Comparison of ENCODE assay signal across 28 cellular contexts in genomic region chr11:62507023-62507422, GRCh38. TPM values are rescaled to one million over a fixed set of nuclear protein-coding genes. Genes with fewer than 3 reads are reported as not detected.
DNase-seq lines count a peak whose midpoint lies in the region; ATAC-seq, FAIRE-seq and TF ChIP-seq lines count a peak whose summit lies in the region.
"Had no signal": no experiment of that assay in that cellular context is flagged by ENCODE, and none has a peak within 500 bp of the region (broad histone marks: within the 10 kb centered on the region; RNA-seq: fewer than 3 reads in every experiment).

No MANE protein-coding gene starts in this region.

- H3K4me1 ChIP-seq in Peyer's patch = peaks cover 0 to 66% (median 2%) of the 10 kb centered on the region in 4 donors
- H3K4me1 ChIP-seq in H1 (replicated peaks in 1 of 4; ENCODE audit: control insufficient read depth in 3 of 4, insufficient read depth in 4 of 4, low read length in 3 of 4) = peaks cover 8 to 21% (median 15%) of the 10 kb centered on the region in 4 experiments
- H3K4me1 ChIP-seq in tibial nerve = peaks cover 4 to 97% (median 65%) of the 10 kb centered on the region in 4 donors

- H3K4me3 ChIP-seq in Peyer's patch = no peak overlapping the region
- no peak overlapping the region for H3K4me3 ChIP-seq in H1 (ENCODE audit: extremely low read depth in 1 of 4, insufficient read depth in 2 of 4, low read depth in 3 of 4, low read length in 4 of 4)
- no peak overlapping the region for H3K4me3 ChIP-seq in tibial nerve
- H3K4me3 ChIP-seq: adrenal gland had no signal

- H2AFZ ChIP-seq in H1 (ENCODE audit: low read length) = no peak overlapping the region

- H3K36me3 ChIP-seq in Peyer's patch (no peaks in the 10 kb centered on the region), H1 (ENCODE audit: control insufficient read depth in 2 of 4, insufficient read depth in 4 of 4, low read length in 3 of 4) (no peaks in the 10 kb centered on the region), tibial nerve (peaks cover 0 to 2% (median 0%) of the 10 kb centered on the region in 3 donors)
- H3K36me3 ChIP-seq: adrenal gland had no signal

- no peak overlapping the region for H2BK120ac ChIP-seq in H1 (replicated peaks; ENCODE audit: low read depth, low read length)

- H3K36me3 Mint-ChIP-seq in osteocyte (ENCODE audit: unreplicated experiment) = no peaks in the 10 kb centered on the region
- H3K36me3 Mint-ChIP-seq: activated CD4-positive, alpha-beta memory T cell treated with anti-CD3 and anti-CD28 coated beads for 36 hours; natural killer cell treated with Interleukin-12 subunit alpha and Interleukin-12 subunit beta and Interleukin-15 and Interleukin-18, amount 100 ng/mL, for 72 hours had no signal

- TF ChIP-seq RAD21 in H1 (IDR thresholded peaks at IDR 0.05 in 1 of 2, conservative IDR thresholded peaks at IDR 0.05 in 1 of 2; ENCODE audit: low read depth in 2 of 2, low read length in 2 of 2) = no peak

- H3K4me1 Mint-ChIP-seq in osteocyte (ENCODE audit: unreplicated experiment) = peaks cover 46% of the 10 kb centered on the region

- no peaks in the 10 kb centered on the region for H3K79me1 ChIP-seq in H1 (ENCODE audit: low read depth, low read length)

- no peak overlapping the region for H3K4me3 Mint-ChIP-seq in osteocyte (ENCODE audit: unreplicated experiment)
- H3K4me3 Mint-ChIP-seq: activated B cell treated with CpG ODN at 0.5 μM for 24 hours; activated CD4-positive, alpha-beta memory T cell treated with anti-CD3 and anti-CD28 coated beads for 36 hours; natural killer cell treated with Interleukin-12 subunit alpha and Interleukin-12 subunit beta and Interleukin-15 and Interleukin-18, amount 100 ng/mL, for 72 hours had no signal

- H2BK12ac ChIP-seq in H1 (ENCODE audit: low read depth, low read length) = peak overlapping the region; percentile 60; the same call in 1 of the 2 replicates

- FAIRE-seq in H1 (lab: Jason Lieb, UNC) = no peak
- FAIRE-seq: bronchial epithelial cell, endothelial cell of umbilical vein, H54, HTR-8/SVneo had no signal

- POLR2A ChIA-PET in H1 (lab: Charles Lee; ENCODE audit: partially characterized antibody) = interaction anchor here (1.2 kb wide), 1 partner anchor 10 kb away, joined by 3 read pairs; no protein-coding TSS in a partner anchor

- TF ChIP-seq CTCF in Peyer's patch (IDR thresholded peaks at IDR 0.05) = no peak
- no peak for TF ChIP-seq CTCF in H1 (IDR thresholded peaks at IDR 0.05; ENCODE audit: control extremely low read depth in 1 of 3, insufficient read depth in 1 of 3, low read depth in 1 of 3, low read length in 3 of 3)
- TF ChIP-seq CTCF in osteocyte (IDR thresholded peaks at IDR 0.05) = no peak
- TF ChIP-seq CTCF in tibial nerve (IDR thresholded peaks at IDR 0.05) = no peak

- TF ChIP-seq POLR2A in Peyer's patch (IDR thresholded peaks at IDR 0.05) (no peak), H1 (IDR thresholded peaks at IDR 0.05; ENCODE audit: control extremely low read depth in 1 of 2, low read depth in 2 of 2, low read length in 2 of 2) (no peak), tibial nerve (IDR thresholded peaks at IDR 0.05) (no peak)

- TF ChIP-seq EP300 in H1 (IDR thresholded peaks at IDR 0.05; ENCODE audit: borderline replicate concordance in 1 of 2, low read depth in 2 of 2, low read length in 2 of 2) (no peak), tibial nerve (IDR thresholded peaks at IDR 0.05) (no peak)

- no peak overlapping the region for H3K14ac ChIP-seq in H1 (ENCODE audit: insufficient read length)

- peaks cover 6% of the 10 kb centered on the region for H3K23me2 ChIP-seq in H1 (ENCODE audit: low read depth, low read length)

- H2BK20ac ChIP-seq in H1 (ENCODE audit: low read length) = no peak overlapping the region

- no peak overlapping the region for H2AK5ac ChIP-seq in H1 (ENCODE audit: low read depth, low read length)

- CTCF ChIA-PET in H1 (lab: Charles Lee; ENCODE audit: partially characterized antibody) = interaction anchor here (1.0 to 18.8 kb wide), 8 partner anchors 8 to 86 kb away, joined by 3 to 179 read pairs (median 9); no protein-coding TSS in a partner anchor

- no peaks in the 10 kb centered on the region for H3K9me3 Mint-ChIP-seq in osteocyte (ENCODE audit: unreplicated experiment)
- H3K9me3 Mint-ChIP-seq: activated B cell treated with CpG ODN at 0.5 μM for 24 hours; activated CD4-positive, alpha-beta memory T cell treated with anti-CD3 and anti-CD28 coated beads for 36 hours; natural killer cell treated with Interleukin-12 subunit alpha and Interleukin-12 subunit beta and Interleukin-15 and Interleukin-18, amount 100 ng/mL, for 72 hours had no signal

- no peak overlapping the region for H3K4me2 ChIP-seq in H1 (ENCODE audit: insufficient read depth in 1 of 2, low read depth in 2 of 2, low read length in 2 of 2)

- no peak overlapping the region for H3K4ac ChIP-seq in H1 (replicated peaks; ENCODE audit: insufficient read length, low read depth, low read length)

- no peak overlapping the region for H2BK5ac ChIP-seq in H1 (ENCODE audit: low read depth, low read length)

- no peak overlapping the region for H4K8ac ChIP-seq in H1 (ENCODE audit: extremely low read depth, insufficient read depth, low read length)

- H3K9me3 ChIP-seq in Peyer's patch (no peaks in the 10 kb centered on the region), H1 (ENCODE audit: insufficient read depth in 2 of 2, low read depth in 1 of 2, low read length in 1 of 2) (no peaks in the 10 kb centered on the region), tibial nerve (no peaks in the 10 kb centered on the region)
- H3K9me3 ChIP-seq: adrenal gland had no signal

- peak overlapping the region; percentile 32; the same call in 1 of the 2 replicates for H3K18ac ChIP-seq in H1 (ENCODE audit: extremely low read depth, low read length)

- WGBS in H1 (ENCODE audit: extremely low coverage in 1 of 2, insufficient coverage in 1 of 2, insufficient read length in 1 of 2, insufficient replicate concordance in 2 of 2, low coverage in 1 of 2, low lambda C conversion rate in 2 of 2, missing lambda C conversion rate in 1 of 2), 2 experiments = 92% methylated on average over 3 of the region's 3 CpGs; no CpG with 5 or more reads in 1 of the 2 experiments
- WGBS in tibial nerve, 2 donors = 34 to 35% methylated on average over 3 of the region's 3 CpGs

- no peaks in the 10 kb centered on the region for H4K20me1 ChIP-seq in H1 (replicated peaks in 1 of 2; ENCODE audit: control insufficient read depth in 1 of 2, insufficient read depth in 2 of 2, low read length in 2 of 2)

- no peaks in the 10 kb centered on the region for H3K27me3 ChIP-seq in Peyer's patch
- peaks cover 0 to 13% (median 4%) of the 10 kb centered on the region in 4 experiments; a peak in 4 of 7 replicates for H3K27me3 ChIP-seq in H1 (replicated peaks in 1 of 4; ENCODE audit: control insufficient read depth in 3 of 4, extremely low read depth in 1 of 4, insufficient read depth in 3 of 4, low read length in 3 of 4)
- no peaks in the 10 kb centered on the region for H3K27me3 ChIP-seq in tibial nerve
- H3K27me3 ChIP-seq: adrenal gland had no signal

- H4K5ac ChIP-seq in H1 (ENCODE audit: insufficient read length, low read depth, low read length) = no peak overlapping the region

- no peaks in the 10 kb centered on the region for H3K79me2 ChIP-seq in H1 (ENCODE audit: control insufficient read depth in 1 of 2, insufficient read depth in 2 of 2, low read length in 2 of 2)

- H2BK15ac ChIP-seq in H1 (ENCODE audit: low read length) = peak overlapping the region; percentile 46; the same call in 1 of the 2 replicates

- peak overlapping the region in 1 of 4 experiments; percentile 41; a peak in 1 of 7 replicates for H3K9ac ChIP-seq in H1 (replicated peaks in 1 of 4; ENCODE audit: extremely low read depth in 1 of 4, low read depth in 3 of 4, low read length in 3 of 4)

- no peak overlapping the region for H3K23ac ChIP-seq in H1 (ENCODE audit: insufficient read length)

- DNase-seq in Peyer's patch (no peak), H1 (ENCODE audit: low read depth in 1 of 2, low spot score in 2 of 2) (no peak), osteocyte (ENCODE audit: extremely low spot score, unreplicated experiment) (no peak), tibial nerve (ENCODE audit: low spot score in 2 of 2) (no peak), NAMALWA (ENCODE audit: low spot score) (no peak)
- DNase-seq: activated B cell treated with CpG ODN at 0.5 μM for 24 hours; activated CD4-positive, alpha-beta memory T cell treated with anti-CD3 and anti-CD28 coated beads for 36 hours; activated gamma-delta T cell treated with Interleukin-2 at 50 U/mL for 16 hours; activated T-cell treated with anti-CD3 and anti-CD28 coated beads for 4 hours; adrenal gland; COR-L47; dermis blood vessel endothelial cell; EL; islet precursor cell; Karpas-422; NCI-H187; NCI-H2227 treated with DMSO at 0.1 percent for 48 hours; PC-3; retina; stimulated activated CD8-positive, alpha-beta memory T cell treated with anti-CD3 and anti-CD28 coated beads, Interleukin-4, amount 100 ng/mL, for 48 hours; T-helper 2 cell had no signal

- ATAC-seq in HG03571 (IDR thresholded peaks at IDR 0.05; ENCODE audit: unreplicated experiment) (no peak), HG03108 (IDR thresholded peaks at IDR 0.05; ENCODE audit: unreplicated experiment) (no peak)
- ATAC-seq: natural killer cell treated with Interleukin-12 subunit alpha and Interleukin-12 subunit beta and Interleukin-15 and Interleukin-18, amount 100 ng/mL, for 72 hours; PC-3 had no signal

- H3K56ac ChIP-seq in H1 (replicated peaks; ENCODE audit: insufficient read length, low read depth, low read length) = no peak overlapping the region

- H3K27ac ChIP-seq in Peyer's patch (peak overlapping the region in 3 of 4 donors; percentile 56 to 89 (median 83)), H1 (ENCODE audit: low read depth, low read length) (no peak overlapping the region), tibial nerve (peak overlapping the region; percentile 76 to 96 (median 92))

- no peaks in the 10 kb centered on the region for H3K27me3 Mint-ChIP-seq in osteocyte (ENCODE audit: unreplicated experiment)
- H3K27me3 Mint-ChIP-seq: activated CD4-positive, alpha-beta memory T cell treated with anti-CD3 and anti-CD28 coated beads for 36 hours had no signal

- H4K91ac ChIP-seq in H1 (replicated peaks; ENCODE audit: insufficient read length, low read length) = no peak overlapping the region

- H3K27ac Mint-ChIP-seq in osteocyte (ENCODE audit: unreplicated experiment) = peak overlapping the region; percentile 94
- H3K27ac Mint-ChIP-seq: activated B cell treated with CpG ODN at 0.5 μM for 24 hours; activated CD4-positive, alpha-beta memory T cell treated with anti-CD3 and anti-CD28 coated beads for 36 hours; natural killer cell treated with Interleukin-12 subunit alpha and Interleukin-12 subunit beta and Interleukin-15 and Interleukin-18, amount 100 ng/mL, for 72 hours had no signal

RNA-seq across cellular contexts. Expression of gene AHNAK, which starts 39.6 kb away (rescaled TPM):
- total RNA-seq in Peyer's patch (1,000 to 10,000 TPM in 1 of 4 donors, 100 to 1,000 TPM in 3; 571 to 1,016 (median 697) TPM), osteocyte (462 and 503 TPM in 2 replicates), tibial nerve (1,000 to 10,000 TPM; 1,417 to 3,061 (median 2,562) TPM)
- total RNA-seq in H1 (2021; fragmentation: NEBNext Ultra II Directional; extraction: Animal tissue kit (Norgen Biotek cat#: 25700)) = 5.8 and 6.7 TPM in 2 replicates
- 2.0 and 2.5 TPM in 2 replicates for polyA plus RNA-seq in H1 (2011; rRNA removed)
- 3.1 TPM for polyA plus RNA-seq in H1 (2011; cell fraction: cytosol; rRNA removed)
- 17.1 TPM for polyA plus RNA-seq in H1 (2011; cell fraction: nucleus; rRNA removed)
- 5.2 to 6.9 TPM (median 5.5 TPM) in 4 replicates for polyA plus RNA-seq in H1 (2012, experiment 1 of 2)
- polyA plus RNA-seq in H1 (2012, experiment 2 of 2) = 0.70 TPM
- 1.4 TPM for polyA plus RNA-seq in H1 (2013, experiment 1 of 2)
- polyA plus RNA-seq in H1 (2013, experiment 2 of 2) = 1.0 TPM
- polyA minus RNA-seq in H1 (2011; rRNA and poly(A)+ RNA removed) = 10.9 and 19.0 TPM in 2 replicates
- polyA minus RNA-seq in H1 (2011; cell fraction: cytosol; rRNA and poly(A)+ RNA removed) = 7.9 TPM
- 13.0 TPM for polyA minus RNA-seq in H1 (2011; cell fraction: nucleus; rRNA and poly(A)+ RNA removed)

Comparison
In these comparisons a context has a peak if more than half of its experiments do, and no peak if none do; other contexts are left out.
1. RNA of gene AHNAK, which starts 39.6 kb away (total RNA-seq): 1,417 to 3,061 TPM in tibial nerve, 571 to 1,016 TPM in Peyer's patch and 462 to 503 TPM in osteocyte; 5.8 to 6.7 TPM in H1; every median in the first group is over 10 times any median in the second.